Comparison of ENCODE assay signal across 8 cellular contexts in genomic region chr7:139360948-139361307, GRCh38. TPM values are rescaled to one million over a fixed set of nuclear protein-coding genes. Genes with fewer than 3 reads are reported as not detected.
DNase-seq lines count a peak whose midpoint lies in the region; ATAC-seq, FAIRE-seq and TF ChIP-seq lines count a peak whose summit lies in the region.

No MANE protein-coding gene starts in this region.

- H3K4me3 Mint-ChIP-seq in HFFc6: peak overlapping the region; percentile 100

- no peak for FAIRE-seq in bronchial epithelial cell (lab: Jason Lieb, UNC)

- H3K4me1 ChIP-seq in mucosa of rectum (ENCODE audit: control insufficient read depth in 2 of 2, insufficient read depth in 2 of 2, low read length in 2 of 2): peaks cover 12 to 14% of the 10 kb centered on the region in 2 donors

- H3K36me3 ChIP-seq in bronchial epithelial cell (ENCODE audit: control insufficient read depth, insufficient read depth, low read length) (peaks cover 6% of the 10 kb centered on the region), mucosa of rectum (ENCODE audit: control insufficient read depth in 2 of 2, insufficient read depth in 2 of 2, low read length in 2 of 2) (peaks cover 8 to 9% of the 10 kb centered on the region in 2 donors)

- no peak for DNase-seq in HFFc6
- no peak for DNase-seq in bronchial epithelial cell (ENCODE audit: low read depth)
- DNase-seq in HK-2 (ENCODE audit: unreplicated experiment): no peak
- no peak for DNase-seq in cerebellum (ENCODE audit: low spot score)
- DNase-seq in NCI-H128 (lab: John Stamatoyannopoulos, UW; ENCODE audit: unreplicated experiment): no peak

- peak overlapping the region; percentile 92 to 100 for H3K9ac ChIP-seq in mucosa of rectum (ENCODE audit: low read depth in 1 of 2, low read length in 2 of 2)

- no peak for ATAC-seq in HG02840 (IDR thresholded peaks at IDR 0.05; ENCODE audit: low FRiP score, unreplicated experiment)

- H3K27ac Mint-ChIP-seq in HFFc6: peak overlapping the region; percentile 99

- H3K27me3 Mint-ChIP-seq in HFFc6 (ENCODE audit: insufficient read depth): peaks cover 6% of the 10 kb centered on the region; the same call in 1 of the 2 replicates

- no peaks in the 10 kb centered on the region for H3K9me3 ChIP-seq in mucosa of rectum (ENCODE audit: control insufficient read depth in 2 of 2, low read length in 2 of 2)

- H3K27ac ChIP-seq in 22Rv1: peak overlapping the region; percentile 99
- H3K27ac ChIP-seq in mucosa of rectum (ENCODE audit: low read depth in 2 of 2, low read length in 2 of 2): peak overlapping the region; percentile 99 to 100

- H3K4me3 ChIP-seq in bronchial epithelial cell (ENCODE audit: low read depth, low read length) (peak overlapping the region; percentile 99), mucosa of rectum (ENCODE audit: low read length in 2 of 2) (peak overlapping the region; percentile 90 to 100)

- no peaks in the 10 kb centered on the region for H3K9me3 Mint-ChIP-seq in HFFc6

- peaks cover 24% of the 10 kb centered on the region for H3K36me3 Mint-ChIP-seq in HFFc6 (ENCODE audit: low read depth)

- H3K27me3 ChIP-seq in bronchial epithelial cell (ENCODE audit: control insufficient read depth, insufficient read depth, low read length): no peaks in the 10 kb centered on the region
- H3K27me3 ChIP-seq in mucosa of rectum (ENCODE audit: control insufficient read depth in 2 of 2, insufficient read depth in 2 of 2, low read length in 2 of 2): no peaks in the 10 kb centered on the region

- TF ChIP-seq CTCF in 22Rv1 (IDR thresholded peaks at IDR 0.05): no peak
- TF ChIP-seq CTCF in HFFc6 (IDR thresholded peaks at IDR 0.05): no peak
- TF ChIP-seq CTCF in bronchial epithelial cell (IDR thresholded peaks at IDR 0.05; ENCODE audit: insufficient read depth, low read length, severe bottlenecking): no peak

- H3K4me1 Mint-ChIP-seq in HFFc6 (ENCODE audit: low read depth): peaks cover 53% of the 10 kb centered on the region

RNA-seq across cellular contexts. Expression of gene LUC7L2, which starts 1.2 kb away (rescaled TPM):
- total RNA-seq in HFFc6 (2021; fragmentation: NEBNext Ultra II Directional; extraction: Animal tissue kit (Norgen Biotek cat#: 25700)): 10 to 100 TPM; 55.1 to 74.4 (median 66.1) TPM
- total RNA-seq in bronchial epithelial cell (52.7 and 71.9 TPM in 2 replicates), cerebellum (55.8 TPM)

RNA-seq across cellular contexts. Expression of gene FMC1, which starts 19.8 kb away (rescaled TPM):
- 10 to 100 TPM in 5 of 6 experiments, 1 to 10 TPM in 1; 9.5 to 17.5 (median 14.0) TPM for total RNA-seq in HFFc6 (2021; fragmentation: NEBNext Ultra II Directional; extraction: Animal tissue kit (Norgen Biotek cat#: 25700))
- 1.6 and 7.0 TPM in 2 replicates for total RNA-seq in bronchial epithelial cell
- total RNA-seq in cerebellum: 9.6 TPM
